ENCODE assay signal across 15 cellular contexts in genomic region chr6:98529364-98529763, GRCh38.
"Had no signal": no experiment of that assay in that cellular context is flagged by ENCODE, and none has a peak within 500 bp of the region (broad histone marks: within the 10 kb centered on the region; RNA-seq: fewer than 3 reads in every experiment).

No MANE protein-coding gene starts in this region.

- DNase-seq: activated CD4-positive, alpha-beta T cell treated with anti-CD3 and anti-CD28 coated beads, Interleukin-2, amount 50 U/mL, for 1 hour; activated CD4-positive, CD25-positive, alpha-beta regulatory T cell; activated effector memory CD4-positive, alpha-beta T cell treated with Interleukin-2 at 50 U/mL for 16 hours; activated T-cell treated with anti-CD3 and anti-CD28 coated beads, Interleukin-2, amount 50 U/mL, for 24 hours; amniotic stem cell; glutamatergic neuron; mammary epithelial cell; retina; stimulated activated CD4-positive, alpha-beta T cell treated with anti-CD3 and anti-CD28 coated beads, Interleukin-15, amount 100 ng/mL, for 24 hours; stimulated activated CD4-positive, alpha-beta T cell treated with anti-CD3 and anti-CD28 coated beads, Interleukin-4, amount 100 ng/mL, for 4 hours; stimulated activated naive CD8-positive, alpha-beta T cell treated with anti-CD3 and anti-CD28 coated beads, Interleukin-15, amount 100 ng/mL, for 72 hours; T-helper 2 cell; uterus had no signal

- ATAC-seq: left lobe of liver; natural killer cell treated with Interleukin-12 subunit alpha and Interleukin-12 subunit beta and Interleukin-15 and Interleukin-18, amount 100 ng/mL, for 72 hours; stimulated activated naive CD8-positive, alpha-beta T cell treated with anti-CD3 and anti-CD28 coated beads, Interleukin-15, amount 100 ng/mL, for 72 hours had no signal
